ENCODE assay signal across 2 cellular contexts in genomic region chr11:45885274-45885920, GRCh38.
TF ChIP-seq lines count a peak whose summit lies in the region.

TSS of gene MAPK8IP1 (plus strand) at chr11:45885651. CDS start at chr11:45885821, 170 bp downstream.

TF ChIP-seq in HEK293, 187 proteins besides CTCF, POLR2A, EP300 and RAD21 (continues in another document):
- TF ChIP-seq ZNF280D (tag by site-specific recombination; IDR thresholded peaks at IDR 0.05) (no peak), ZBTB26 (tag by site-specific recombination; optimal IDR thresholded peaks at IDR 0.05) (peak; percentile 59), REST (tag by site-specific recombination; IDR thresholded peaks at IDR 0.05) (peak; percentile 86), MYNN (tag by site-specific recombination; IDR thresholded peaks at IDR 0.05; ENCODE audit: borderline replicate concordance) (no peak), SP3 (tag by site-specific recombination; IDR thresholded peaks at IDR 0.05) (0 out of 2 replicates have a peak, but pooled peaks have one; percentile 21), ZNF449 (tag by site-specific recombination; IDR thresholded peaks at IDR 0.05) (peak; percentile 98), YY2 (tag by site-specific recombination; IDR thresholded peaks at IDR 0.05) (no peak), PBX3 (CRISPR knock-in tag; IDR thresholded peaks at IDR 0.05) (0 out of 2 replicates have a peak, but pooled peaks have one; percentile 37), GLIS2 (tag by site-specific recombination; IDR thresholded peaks at IDR 0.05) (peak; percentile 28; the same call in 1 of the 2 replicates)

TF ChIP-seq in HepG2, 621 proteins besides CTCF, POLR2A, EP300 and RAD21 (continued from another document and continues in another):
- TF ChIP-seq ZNF691 (CRISPR knock-in tag; IDR thresholded peaks at IDR 0.05; ENCODE audit: borderline replicate concordance, low read depth) (no peak), ZBTB39 (CRISPR knock-in tag; IDR thresholded peaks at IDR 0.05) (no peak), ZBTB7B (CRISPR knock-in tag; IDR thresholded peaks at IDR 0.05) (0 out of 2 replicates have a peak, but pooled peaks have one; percentile 35), TCF7 (IDR thresholded peaks at IDR 0.05; ENCODE audit: low read depth) (no peak), E2F5 (CRISPR knock-in tag; conservative IDR thresholded peaks at IDR 0.05) (no peak), SALL1 (CRISPR knock-in tag; IDR thresholded peaks at IDR 0.05) (peak; percentile 56), THRA (CRISPR knock-in tag; IDR thresholded peaks at IDR 0.05; ENCODE audit: borderline replicate concordance) (peak; percentile 45; the same call in 1 of the 2 replicates), ZNF720 (CRISPR knock-in tag; IDR thresholded peaks at IDR 0.05) (no peak), ARNT (IDR thresholded peaks at IDR 0.05) (no peak), ISX (CRISPR knock-in tag; conservative IDR thresholded peaks at IDR 0.05) (no peak), PRDM10 (CRISPR knock-in tag; IDR thresholded peaks at IDR 0.05; ENCODE audit: low read depth) (peak; percentile 84), FOSL2 (CRISPR knock-in tag; IDR thresholded peaks at IDR 0.05) (0 out of 2 replicates have a peak, but pooled peaks have one; percentile 11), ZNF180 (CRISPR knock-in tag; IDR thresholded peaks at IDR 0.05; ENCODE audit: borderline replicate concordance, low read depth) (no peak), ZNF281 (CRISPR knock-in tag; IDR thresholded peaks at IDR 0.05; ENCODE audit: borderline replicate concordance) (0 out of 2 replicates have a peak, but pooled peaks have one; percentile 23), NAIF1 (CRISPR knock-in tag; IDR thresholded peaks at IDR 0.05; ENCODE audit: borderline replicate concordance) (no peak), ZBTB44 (CRISPR knock-in tag; IDR thresholded peaks at IDR 0.05) (0 out of 2 replicates have a peak, but pooled peaks have one; percentile 67), SP1 (IDR thresholded peaks at IDR 0.05) (no peak), SP1 (CRISPR knock-in tag; IDR thresholded peaks at IDR 0.05) (peak; percentile 74; the same call in 1 of the 2 replicates), ZNF101 (CRISPR knock-in tag; IDR thresholded peaks at IDR 0.05; ENCODE audit: borderline replicate concordance, low read depth) (no peak), KDM5B (CRISPR knock-in tag; IDR thresholded peaks at IDR 0.05; ENCODE audit: borderline replicate concordance) (0 out of 2 replicates have a peak, but pooled peaks have one; percentile 26), TSC22D2 (CRISPR knock-in tag; IDR thresholded peaks at IDR 0.05; ENCODE audit: borderline replicate concordance) (peak; percentile 84; the same call in 1 of the 2 replicates), SIX1 (CRISPR knock-in tag; IDR thresholded peaks at IDR 0.05; ENCODE audit: borderline replicate concordance) (0 out of 2 replicates have a peak, but pooled peaks have one; percentile 19), ZNF687 (CRISPR knock-in tag; IDR thresholded peaks at IDR 0.05) (peak; percentile 43; the same call in 1 of the 2 replicates), HOXA5 (CRISPR knock-in tag; IDR thresholded peaks at IDR 0.05) (peak; percentile 64; the same call in 1 of the 2 replicates), MTERF4 (CRISPR knock-in tag; IDR thresholded peaks at IDR 0.05) (no peak), ZNF441 (CRISPR knock-in tag; IDR thresholded peaks at IDR 0.05; ENCODE audit: borderline replicate concordance) (peak; percentile 78; the same call in 1 of the 2 replicates), ZNF652 (CRISPR knock-in tag; IDR thresholded peaks at IDR 0.05; ENCODE audit: borderline replicate concordance, low read depth) (no peak), ZFP41 (CRISPR knock-in tag; IDR thresholded peaks at IDR 0.05; ENCODE audit: borderline replicate concordance) (no peak), KLF11 (CRISPR knock-in tag; IDR thresholded peaks at IDR 0.05) (0 out of 2 replicates have a peak, but pooled peaks have one; percentile 64), ZSCAN5A (CRISPR knock-in tag; IDR thresholded peaks at IDR 0.05; ENCODE audit: borderline replicate concordance) (no peak), ZFP90 (CRISPR knock-in tag; IDR thresholded peaks at IDR 0.05; ENCODE audit: borderline replicate concordance) (no peak)
